In genomic region chr3:173932624-173933023, GRCh38 we compare ENCODE assay signal across 8 cellular contexts.
DNase-seq lines count a peak whose midpoint lies in the region; ATAC-seq and TF ChIP-seq lines count a peak whose summit lies in the region.

No MANE protein-coding gene starts in this region.

- H3K4me1 ChIP-seq in colonic mucosa: no peaks in the 10 kb centered on the region

- H3K27ac ChIP-seq in colonic mucosa: no peak overlapping the region

- H3K4me1 Mint-ChIP-seq in CD14-positive monocyte: no peaks in the 10 kb centered on the region

- intact Hi-C loops in head of caudate nucleus (cut with DNase I): no loop called here
- intact Hi-C loops in CD14-positive monocyte (cut with micrococcal nuclease): no loop called here
- intact Hi-C loops in colonic mucosa (cut with DNase I): no loop called here

- no peak overlapping the region for H3K4me3 ChIP-seq in colonic mucosa

- TF ChIP-seq CTCF in CD14-positive monocyte (IDR thresholded peaks at IDR 0.05) (no peak), colonic mucosa (IDR thresholded peaks at IDR 0.05) (no peak)

- H3K27ac Mint-ChIP-seq in CD14-positive monocyte: no peak overlapping the region

- H3K27me3 Mint-ChIP-seq in CD14-positive monocyte (ENCODE audit: low read depth in 3 of 3): no peaks in the 10 kb centered on the region

- H3K36me3 Mint-ChIP-seq in CD14-positive monocyte: no peaks in the 10 kb centered on the region

- H3K36me3 ChIP-seq in colonic mucosa: no peaks in the 10 kb centered on the region

- ATAC-seq in HG02763 (IDR thresholded peaks at IDR 0.05; ENCODE audit: unreplicated experiment) (peak; percentile 51), HG02970 (IDR thresholded peaks at IDR 0.05; ENCODE audit: low FRiP score, unreplicated experiment) (no peak), GM18517 (IDR thresholded peaks at IDR 0.05; ENCODE audit: unreplicated experiment) (no peak)

- no peaks in the 10 kb centered on the region for H3K9me3 ChIP-seq in colonic mucosa

- no peak overlapping the region for H3K9ac ChIP-seq in colonic mucosa (ENCODE audit: low read depth in 2 of 2, low read length in 2 of 2)

- peaks cover 0 to 7% (median 0%) of the 10 kb centered on the region in 7 donors for H3K9me3 Mint-ChIP-seq in CD14-positive monocyte

- DNase-seq in DMS79 (lab: John Stamatoyannopoulos, UW) (peak; percentile 69), OCI-M1 (lab: John Stamatoyannopoulos, UW) (peak; percentile 13), head of caudate nucleus (peak in 39 of 42 donors; percentile 19 to 88 (median 56)), CD14-positive monocyte (ENCODE audit: low spot score) (no peak), colonic mucosa (no peak)

- H3K27me3 ChIP-seq in colonic mucosa: no peaks in the 10 kb centered on the region

- no peak overlapping the region for H3K4me3 Mint-ChIP-seq in CD14-positive monocyte

Comparison
In these comparisons a context has a peak if more than half of its experiments do, and no peak if none do; other contexts are left out.
1. DNase-seq: peak in DMS79 (single experiment), OCI-M1 (single experiment) and head of caudate nucleus (39 of 42); none in CD14-positive monocyte (single experiment) and colonic mucosa (single experiment).